In the genomic region with DNA sequence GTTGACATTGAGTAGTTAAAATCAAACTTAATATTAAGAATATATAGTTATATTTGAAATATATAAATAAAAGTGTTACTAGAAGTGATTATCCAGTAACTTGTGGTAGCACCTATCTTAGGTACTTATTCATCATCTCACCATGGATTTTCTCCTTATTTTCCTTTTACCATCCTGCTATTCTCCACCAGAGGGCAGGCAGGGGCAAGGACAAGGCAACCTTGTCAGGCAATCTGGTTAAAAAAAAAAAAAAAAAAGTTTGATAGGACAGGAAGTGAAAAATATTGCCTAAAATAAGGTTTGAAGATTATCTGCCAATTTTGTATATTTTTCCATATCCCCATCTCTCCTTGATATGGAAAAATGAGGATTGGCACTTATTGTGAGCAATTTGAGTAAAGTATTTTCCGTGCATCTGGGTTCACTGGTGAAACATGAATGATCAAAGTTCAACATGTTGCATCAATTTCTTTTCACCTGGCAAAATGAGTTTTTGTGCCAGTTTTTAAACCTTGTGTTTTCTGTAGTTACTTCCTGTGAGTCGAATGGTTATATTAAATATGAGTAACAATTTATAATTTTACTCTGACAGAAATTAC, we compare ENCODE assay signal across 8 cellular contexts.
DNase-seq lines count a peak whose midpoint lies in the region; ATAC-seq and TF ChIP-seq lines count a peak whose summit lies in the region.

No MANE protein-coding gene starts in this region.

- H3K79me2 ChIP-seq in HCT116 (ENCODE audit: insufficient read depth, low read length): no peaks in the 10 kb centered on the region

- H3K9ac ChIP-seq in HCT116 (ENCODE audit: low read length): no peak overlapping the region
- no peak overlapping the region for H3K9ac ChIP-seq in adipocyte (ENCODE audit: low read length)

- intact Hi-C loops in HCT116 (cut with micrococcal nuclease): loop anchor here (5.0 kb wide), 2 partner anchors 417 to 588 kb away; no protein-coding TSS in a partner anchor
- intact Hi-C loops in thyroid gland (cut with DNase I): no loop called here

- BruUV-seq in HCT116 (replicated peaks; lab: Mats Ljungman, UMichigan): no TSS peak

- DNase-seq in NCI-H1436 (lab: John Stamatoyannopoulos, UW): peak; percentile 62
- DNase-seq in NCI-H1436 treated with DMSO at 0.1 percent for 48 hours (lab: John Stamatoyannopoulos, UW): no peak
- DNase-seq in HCT116 (ENCODE audit: low read depth, low spot score): peak; percentile 33
- DNase-seq in NCI-H1105 treated with DMSO at 0.1 percent for 48 hours (lab: John Stamatoyannopoulos, UW): peak; percentile 63
- peak; percentile 85 for DNase-seq in adipocyte (ENCODE audit: low read depth)
- DNase-seq in hippocampal formation (lab: John Stamatoyannopoulos, UW): peak; percentile 3 to 22
- peak; percentile 27 to 39 for DNase-seq in thyroid gland

- H3K27me3 ChIP-seq in HCT116 (ENCODE audit: insufficient read depth, low read length): no peaks in the 10 kb centered on the region
- no peaks in the 10 kb centered on the region for H3K27me3 ChIP-seq in adipocyte (replicated peaks; ENCODE audit: control insufficient read depth, insufficient read depth, low read length)
- no peaks in the 10 kb centered on the region for H3K27me3 ChIP-seq in thyroid gland

- H3K4me3 ChIP-seq in HCT116 (replicated peaks in 1 of 2; ENCODE audit: low read depth in 1 of 2, low read length in 2 of 2) (no peak overlapping the region), adipocyte (ENCODE audit: low read length) (no peak overlapping the region), thyroid gland (replicated peaks in 1 of 3) (no peak overlapping the region)

- H2AFZ ChIP-seq in HCT116 (ENCODE audit: low read depth, low read length, poor library complexity, severe bottlenecking): peak overlapping the region; percentile 88

- TF ChIP-seq CTCF in HCT116 (IDR thresholded peaks at IDR 0.05 in 2 of 3, conservative IDR thresholded peaks at IDR 0.05 in 1 of 3; ENCODE audit: borderline replicate concordance in 1 of 3, insufficient read depth in 1 of 3, low read depth in 2 of 3, low read length in 2 of 3): peak; percentile 49 to 73 (median 63); a peak in 5 of 6 replicates
- peak in 4 of 6 experiments; percentile 26 to 73 (median 43) for TF ChIP-seq CTCF in thyroid gland (IDR thresholded peaks at IDR 0.05)

- ATAC-seq in HCT116 (peak; percentile 73), HG02870 (IDR thresholded peaks at IDR 0.05; ENCODE audit: unreplicated experiment) (no peak)

- no peaks in the 10 kb centered on the region for H4K20me1 ChIP-seq in HCT116 (ENCODE audit: insufficient read depth)

- POLR2A ChIA-PET in HCT116 (lab: Charles Lee): no interaction called here

- H3K9me3 ChIP-seq in HCT116 (ENCODE audit: control insufficient read depth in 1 of 2, insufficient read depth in 1 of 2, low read depth in 1 of 2, low read length in 2 of 2): no peaks in the 10 kb centered on the region
- no peaks in the 10 kb centered on the region for H3K9me3 ChIP-seq in adipocyte (ENCODE audit: control insufficient read depth, low read length)
- H3K9me3 ChIP-seq in thyroid gland: no peaks in the 10 kb centered on the region

- H3K4me2 ChIP-seq in HCT116 (ENCODE audit: low read length): no peak overlapping the region

- H3K4me1 ChIP-seq in HCT116 (ENCODE audit: control insufficient read depth in 1 of 2, insufficient read depth in 2 of 2, low read length in 2 of 2) (no peaks in the 10 kb centered on the region), adipocyte (ENCODE audit: control insufficient read depth, insufficient read depth, low read length) (no peaks in the 10 kb centered on the region), thyroid gland (no peaks in the 10 kb centered on the region)

- RAD21 ChIA-PET in HCT116 (lab: Charles Lee; ENCODE audit: low non-redundant PET in 1 of 2, low total read pairs in 2 of 2, uncharacterized antibody in 2 of 2, unreplicated experiment in 2 of 2): no interaction called here

- WGBS in thyroid gland, 2 donors: 59 to 62% methylated on average over 2 of the region's 2 CpGs

- H3K9me2 ChIP-seq in HCT116 (ENCODE audit: insufficient read depth): no peaks in the 10 kb centered on the region

- TF ChIP-seq POLR2A in HCT116 (IDR thresholded peaks at IDR 0.05; ENCODE audit: borderline replicate concordance, extremely low read depth, insufficient read depth, insufficient read length): no peak
- no peak for TF ChIP-seq POLR2A in thyroid gland (IDR thresholded peaks at IDR 0.05)

- CTCF ChIA-PET in HCT116 (lab: Charles Lee): interaction anchor here (3.1 kb wide), 1 partner anchor 416 kb away, joined by 17 read pairs; no protein-coding TSS in a partner anchor

- no peak overlapping the region for H3K27ac ChIP-seq in HCT116 (ENCODE audit: low read depth, low read length)
- no peak overlapping the region for H3K27ac ChIP-seq in thyroid gland

- H3K36me3 ChIP-seq in HCT116 (ENCODE audit: control insufficient read depth in 1 of 2, insufficient read depth in 2 of 2, low read length in 2 of 2) (no peaks in the 10 kb centered on the region), adipocyte (ENCODE audit: control insufficient read depth, insufficient read depth, low read length, severe bottlenecking) (no peaks in the 10 kb centered on the region), thyroid gland (no peaks in the 10 kb centered on the region)

- peak; percentile 73 for TF ChIP-seq RAD21 in HCT116 (IDR thresholded peaks at IDR 0.05; ENCODE audit: low read depth)

TF ChIP-seq in HCT116, 20 proteins besides CTCF, POLR2A, EP300 and RAD21:
- TF ChIP-seq TCF7L2 (IDR thresholded peaks at IDR 0.05; ENCODE audit: borderline replicate concordance, extremely low read depth, insufficient read depth, insufficient read length): no peak
- TF ChIP-seq, protein P1, sequence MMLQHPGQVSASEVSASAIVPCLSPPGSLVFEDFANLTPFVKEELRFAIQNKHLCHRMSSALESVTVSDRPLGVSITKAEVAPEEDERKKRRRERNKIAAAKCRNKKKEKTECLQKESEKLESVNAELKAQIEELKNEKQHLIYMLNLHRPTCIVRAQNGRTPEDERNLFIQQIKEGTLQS (IDR thresholded peaks at IDR 0.05): no peak
- no peak for TF ChIP-seq EZH2 (IDR thresholded peaks at IDR 0.05)
- TF ChIP-seq CEBPB (IDR thresholded peaks at IDR 0.05; ENCODE audit: low read depth): no peak
- no peak for TF ChIP-seq SP1 (IDR thresholded peaks at IDR 0.05; ENCODE audit: low read depth)
- no peak for TF ChIP-seq SRF (IDR thresholded peaks at IDR 0.05; ENCODE audit: low read depth)
- TF ChIP-seq, protein P2, sequence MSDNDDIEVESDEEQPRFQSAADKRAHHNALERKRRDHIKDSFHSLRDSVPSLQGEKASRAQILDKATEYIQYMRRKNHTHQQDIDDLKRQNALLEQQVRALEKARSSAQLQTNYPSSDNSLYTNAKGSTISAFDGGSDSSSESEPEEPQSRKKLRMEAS (IDR thresholded peaks at IDR 0.05): no peak
- TF ChIP-seq ELF1 (IDR thresholded peaks at IDR 0.05; ENCODE audit: borderline replicate concordance, low read depth): no peak
- TF ChIP-seq POLR2AphosphoS5 (IDR thresholded peaks at IDR 0.05; ENCODE audit: low read depth, low read length): no peak
- TF ChIP-seq, protein P3, sequence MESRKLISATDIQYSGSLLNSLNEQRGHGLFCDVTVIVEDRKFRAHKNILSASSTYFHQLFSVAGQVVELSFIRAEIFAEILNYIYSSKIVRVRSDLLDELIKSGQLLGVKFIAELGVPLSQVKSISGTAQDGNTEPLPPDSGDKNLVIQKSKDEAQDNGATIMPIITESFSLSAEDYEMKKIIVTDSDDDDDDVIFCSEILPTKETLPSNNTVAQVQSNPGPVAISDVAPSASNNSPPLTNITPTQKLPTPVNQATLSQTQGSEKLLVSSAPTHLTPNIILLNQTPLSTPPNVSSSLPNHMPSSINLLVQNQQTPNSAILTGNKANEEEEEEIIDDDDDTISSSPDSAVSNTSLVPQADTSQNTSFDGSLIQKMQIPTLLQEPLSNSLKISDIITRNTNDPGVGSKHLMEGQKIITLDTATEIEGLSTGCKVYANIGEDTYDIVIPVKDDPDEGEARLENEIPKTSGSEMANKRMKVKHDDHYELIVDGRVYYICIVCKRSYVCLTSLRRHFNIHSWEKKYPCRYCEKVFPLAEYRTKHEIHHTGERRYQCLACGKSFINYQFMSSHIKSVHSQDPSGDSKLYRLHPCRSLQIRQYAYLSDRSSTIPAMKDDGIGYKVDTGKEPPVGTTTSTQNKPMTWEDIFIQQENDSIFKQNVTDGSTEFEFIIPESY (IDR thresholded peaks at IDR 0.05; ENCODE audit: extremely low read depth, insufficient replicate concordance, low read length): no peak
- no peak for TF ChIP-seq ZNF274 (IDR thresholded peaks at IDR 0.05; ENCODE audit: low read depth, low read length)
- TF ChIP-seq JUND (IDR thresholded peaks at IDR 0.05): no peak
- TF ChIP-seq YY1 (IDR thresholded peaks at IDR 0.05; ENCODE audit: extremely low read depth, insufficient replicate concordance, low read depth, low read length): no peak
- TF ChIP-seq EZH2phosphoT487 (IDR thresholded peaks at IDR 0.05; ENCODE audit: borderline replicate concordance): no peak
